ENCODE assay signal across 10 cellular contexts in the genomic region with DNA sequence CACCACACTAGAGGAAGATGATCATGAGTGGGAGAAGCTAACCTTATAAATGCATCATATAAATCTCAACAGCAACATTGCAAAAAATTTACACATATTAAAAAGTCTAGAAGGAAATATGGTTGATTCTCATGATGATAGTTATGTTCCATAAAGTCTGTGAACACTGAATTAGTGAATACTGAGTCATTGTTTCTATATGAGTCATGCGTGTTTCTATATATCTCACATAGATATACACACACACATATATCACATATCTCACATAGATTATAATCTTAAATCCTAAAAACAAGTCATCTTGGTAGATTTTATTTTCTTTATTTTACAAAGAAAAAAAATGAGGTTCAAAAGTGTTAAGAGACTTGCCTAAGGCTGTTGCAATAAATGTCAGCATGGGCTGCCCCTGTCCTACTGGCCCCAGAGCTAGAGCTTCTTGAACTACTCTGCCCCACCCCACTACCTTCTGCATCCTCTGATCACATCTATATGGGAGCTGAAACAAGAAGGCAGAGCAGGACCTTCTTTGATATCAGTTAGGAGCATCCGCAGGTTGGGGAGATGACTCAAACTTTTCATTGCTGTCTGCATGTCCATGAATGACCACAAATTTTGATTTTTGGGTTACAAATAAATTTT.
DNase-seq lines count a peak whose midpoint lies in the region; ATAC-seq, FAIRE-seq and TF ChIP-seq lines count a peak whose summit lies in the region.
"Had no signal": no experiment of that assay in that cellular context is flagged by ENCODE, and none has a peak within 500 bp of the region (broad histone marks: within the 10 kb centered on the region; RNA-seq: fewer than 3 reads in every experiment).

No MANE protein-coding gene starts in this region.

- no peak for FAIRE-seq in HTR-8/SVneo (lab: Jason Lieb, UNC)
- FAIRE-seq: K562 had no signal

- no peaks in the 10 kb centered on the region for H3K27me3 Mint-ChIP-seq in mesothelial cell of epicardium (ENCODE audit: low read depth)
- H3K27me3 Mint-ChIP-seq: T-helper 17 cell had no signal

- peaks cover 22% of the 10 kb centered on the region for H3K9me3 Mint-ChIP-seq in mesothelial cell of epicardium

- H3K36me3 Mint-ChIP-seq in mesothelial cell of epicardium = no peaks in the 10 kb centered on the region

- H3K4me3 Mint-ChIP-seq in mesothelial cell of epicardium = no peak overlapping the region
- H3K4me3 Mint-ChIP-seq: T-helper 17 cell had no signal

- ATAC-seq in GM18502 (IDR thresholded peaks at IDR 0.05; ENCODE audit: poor library complexity, unreplicated experiment) = peak; percentile 95
- ATAC-seq in GM19351 (IDR thresholded peaks at IDR 0.05; ENCODE audit: unreplicated experiment) = peak; percentile 98
- peak; percentile 87 for ATAC-seq in HG03039 (IDR thresholded peaks at IDR 0.05; ENCODE audit: unreplicated experiment)
- ATAC-seq: K562, T-helper 17 cell had no signal

- no peak for TF ChIP-seq CTCF in mesothelial cell of epicardium (IDR thresholded peaks at IDR 0.05; ENCODE audit: unreplicated experiment)

- no peak overlapping the region for H3K27ac Mint-ChIP-seq in mesothelial cell of epicardium
- H3K27ac Mint-ChIP-seq: T-helper 17 cell had no signal

- no peaks in the 10 kb centered on the region for H3K4me1 Mint-ChIP-seq in mesothelial cell of epicardium
- H3K4me1 Mint-ChIP-seq: T-helper 17 cell had no signal

- DNase-seq in activated T-cell treated with anti-CD3 and anti-CD28 coated beads, Interleukin-2, amount 50 U/mL, for 48 hours = peak; percentile 48 to 51
- no peak for DNase-seq in mesothelial cell of epicardium (ENCODE audit: low spot score in 2 of 2, unreplicated experiment in 2 of 2)
- DNase-seq in HTR-8/SVneo (ENCODE audit: insufficient read length, low spot score) = no peak
- no peak for DNase-seq in COLO668 (lab: John Stamatoyannopoulos, UW; ENCODE audit: unreplicated experiment)
- DNase-seq: activated effector memory CD4-positive, alpha-beta T cell treated with Interleukin-2 at 50 U/mL for 16 hours; T-helper 17 cell had no signal

Comparison
In these comparisons a context has a peak if more than half of its experiments do, and no peak if none do; other contexts are left out.
1. DNase-seq: peak in activated T-cell treated with anti-CD3 and anti-CD28 coated beads, Interleukin-2, amount 50 U/mL, for 48 hours (2 of 2); none in mesothelial cell of epicardium (0 of 2), HTR-8/SVneo (single experiment) and COLO668 (single experiment).
2. Peak in every context shown above with its lines, with median percentiles within 50 percentile points of each other: ATAC-seq.